18 cellular contexts compared by ENCODE assay signal in the genomic region with DNA sequence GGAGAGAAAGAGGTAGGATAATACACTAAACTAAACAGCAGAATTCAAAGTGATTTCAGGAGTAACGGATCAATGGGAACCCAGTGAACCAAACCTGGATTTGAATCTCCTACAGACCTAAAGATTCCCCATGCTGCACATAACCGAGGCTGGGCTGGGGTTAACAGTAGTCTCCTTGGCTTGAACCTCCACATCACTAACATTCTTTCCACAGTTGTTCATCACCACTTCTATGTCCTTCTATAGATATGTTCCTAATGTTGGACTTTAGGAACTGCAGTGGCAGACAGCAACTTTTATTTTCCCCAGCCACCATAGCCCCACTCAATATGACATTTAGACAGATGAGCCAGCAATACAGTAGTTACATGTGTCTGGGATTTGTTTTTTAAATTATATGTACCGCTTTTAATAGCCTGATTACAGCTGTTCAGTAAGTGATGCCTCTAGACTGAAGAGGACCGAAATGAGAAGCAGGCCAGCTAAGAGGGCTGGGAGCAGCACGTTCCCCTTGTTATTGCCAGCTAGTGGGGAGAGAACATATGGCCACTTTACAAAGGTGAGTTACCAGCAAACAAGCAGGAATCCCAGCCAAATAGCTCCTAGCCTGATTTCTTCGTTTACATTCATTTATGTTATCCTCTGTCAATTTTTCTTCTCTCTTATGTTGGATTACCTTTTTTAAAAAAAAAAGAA.
DNase-seq lines count a peak whose midpoint lies in the region; ATAC-seq, FAIRE-seq and TF ChIP-seq lines count a peak whose summit lies in the region.
"Had no signal": no experiment of that assay in that cellular context is flagged by ENCODE, and none has a peak within 500 bp of the region (broad histone marks: within the 10 kb centered on the region; RNA-seq: fewer than 3 reads in every experiment).

No MANE protein-coding gene starts in this region.

- H3K9me2 ChIP-seq in Karpas-422 (replicated peaks; ENCODE audit: insufficient read depth, low read length), result no peaks in the 10 kb centered on the region

- TF ChIP-seq POLR2A in H54 (IDR thresholded peaks at IDR 0.05; ENCODE audit: low read depth, low read length), result no peak

- peak; percentile 77 for DNase-seq in DMS 273 (lab: John Stamatoyannopoulos, UW; ENCODE audit: unreplicated experiment)
- no peak for DNase-seq in H54 (ENCODE audit: insufficient read length, low spot score)
- peak; percentile 23 for DNase-seq in astrocyte of the hippocampus (ENCODE audit: low read depth, low spot score)
- DNase-seq in heart right ventricle, result peak in 1 of 2 donors; percentile 33
- DNase-seq in frontal cortex (ENCODE audit: low spot score in 2 of 2), result no peak
- no peak for DNase-seq in Karpas-422
- DNase-seq: activated CD4-positive, alpha-beta T cell treated with anti-CD3 and anti-CD28 coated beads for 48 hours; activated CD8-positive, alpha-beta memory T cell treated with anti-CD3 and anti-CD28 coated beads, Interleukin-2, amount 50 U/mL, for 48 hours; DMS153; esophagus squamous epithelium; mucosa of descending colon; nucleus accumbens; small intestine; trophoblast cell had no signal

- H2AFZ ChIP-seq in Karpas-422 (ENCODE audit: low read length), result no peak overlapping the region

- H3K9ac ChIP-seq in Karpas-422 (ENCODE audit: low read length), result no peak overlapping the region

- H4K20me1 ChIP-seq in Karpas-422 (ENCODE audit: insufficient read depth, low read depth, low read length), result no peaks in the 10 kb centered on the region

- WGBS in heart right ventricle, 2 donors, result 51 to 53% methylated on average over 6 of the region's 6 CpGs

- H3K36me3 ChIP-seq in heart right ventricle (no peaks in the 10 kb centered on the region), Karpas-422 (ENCODE audit: insufficient read depth, low read length) (no peaks in the 10 kb centered on the region)
- H3K36me3 ChIP-seq: esophagus squamous epithelium had no signal

- H3K4me1 ChIP-seq in heart right ventricle (peaks cover 0 to 33% (median 0%) of the 10 kb centered on the region in 9 donors), Karpas-422 (ENCODE audit: low read length) (no peaks in the 10 kb centered on the region)

- H3K9me3 ChIP-seq in heart right ventricle (no peaks in the 10 kb centered on the region), Karpas-422 (ENCODE audit: low read length) (no peaks in the 10 kb centered on the region)
- H3K9me3 ChIP-seq: esophagus squamous epithelium, mucosa of descending colon had no signal

- intact Hi-C loops in heart right ventricle (cut with DNase I), result no loop called here

- ATAC-seq in heart right ventricle, result peak; percentile 51 to 97 (median 87)
- ATAC-seq in HG03354 (IDR thresholded peaks at IDR 0.05; ENCODE audit: poor library complexity, severe bottlenecking, unreplicated experiment), result no peak
- no peak for ATAC-seq in GM18517 (IDR thresholded peaks at IDR 0.05; ENCODE audit: unreplicated experiment)
- ATAC-seq: mucosa of descending colon, SK-N-SH treated with all-trans-retinoic acid at 6 μM for 48 hours had no signal

- H3K27ac ChIP-seq in heart right ventricle (peak overlapping the region in 7 of 10 donors; percentile 10 to 86 (median 73)), Karpas-422 (ENCODE audit: low read length) (no peak overlapping the region)

- H3K4me3 ChIP-seq in heart right ventricle, result peak overlapping the region in 5 of 10 donors; percentile 9 to 43 (median 23)
- no peak overlapping the region for H3K4me3 ChIP-seq in Karpas-422 (ENCODE audit: low read length)
- H3K4me3 ChIP-seq: esophagus squamous epithelium, mucosa of descending colon had no signal

- no peaks in the 10 kb centered on the region for H3K27me3 ChIP-seq in heart right ventricle
- 0 out of 2 replicates have a peak, but pooled peaks cover 2% of the 10 kb centered on the region for H3K27me3 ChIP-seq in Karpas-422 (ENCODE audit: low read length)
- H3K27me3 ChIP-seq: esophagus squamous epithelium had no signal

- no peaks in the 10 kb centered on the region for H3K79me2 ChIP-seq in Karpas-422 (ENCODE audit: low read length)

- TF ChIP-seq CTCF in heart right ventricle (IDR thresholded peaks at IDR 0.05), result no peak

- peak; percentile 23 for FAIRE-seq in H54 (lab: Jason Lieb, UNC)
- no peak for FAIRE-seq in frontal cortex (lab: Jason Lieb, UNC)
- FAIRE-seq: small intestine, TTC549 had no signal

- no peak overlapping the region for H3K4me2 ChIP-seq in Karpas-422 (ENCODE audit: low read depth, low read length, poor library complexity, severe bottlenecking)

Comparison
In these comparisons a context has a peak if more than half of its experiments do, and no peak if none do; other contexts are left out.
1. DNase-seq: peak in DMS 273 (single experiment) and astrocyte of the hippocampus (single experiment); none in H54 (single experiment), frontal cortex (0 of 2) and Karpas-422 (single experiment).
2. ATAC-seq: peak in heart right ventricle (8 of 8); none in HG03354 (single experiment) and GM18517 (single experiment).